1 cellular context compared by ENCODE assay signal in genomic region chr6:37353761-37354525, GRCh38.
A peak's percentile ranks its signal among the peaks of the same experiment; 100 is the strongest.
TF ChIP-seq lines count a peak whose summit lies in the region.

Gene RNF8 (plus strand): TSS chr6:37353983. CDS start chr6:37354165, 182 bp downstream.

TF ChIP-seq in K562, 482 proteins besides CTCF, POLR2A, EP300 and RAD21 (continued from another document and continues in another):
- TF ChIP-seq MBD1 (CRISPR knock-in tag; IDR thresholded peaks at IDR 0.05) (no peak), ESRRA (IDR thresholded peaks at IDR 0.05; ENCODE audit: borderline replicate concordance, low read depth) (0 out of 2 replicates have a peak, but pooled peaks have one; percentile 37), PHB (CRISPR knock-in tag; IDR thresholded peaks at IDR 0.05) (no peak), BRF1 (IDR thresholded peaks at IDR 0.05; ENCODE audit: borderline replicate concordance, extremely low read depth, insufficient read length) (no peak), IRF9 (tag; IDR thresholded peaks at IDR 0.05) (no peak), CBFA2T2 (conservative IDR thresholded peaks at IDR 0.05) (no peak), BMI1 (IDR thresholded peaks at IDR 0.05; ENCODE audit: low read length) (no peak), HDAC3 (IDR thresholded peaks at IDR 0.05; ENCODE audit: borderline replicate concordance, partially characterized antibody) (no peak), JUND (IDR thresholded peaks at IDR 0.05; ENCODE audit: borderline replicate concordance, low read depth, low read length) (peak; percentile 17; the same call in 1 of the 2 replicates), JUND (tag; IDR thresholded peaks at IDR 0.05; ENCODE audit: borderline replicate concordance, low read depth, low read length) (peak; percentile 30; the same call in 1 of the 3 replicates), RCOR1 (IDR thresholded peaks at IDR 0.05; ENCODE audit: borderline replicate concordance in 1 of 2, low read depth in 2 of 2, low read length in 2 of 2) (peak in 1 of 2 experiments; percentile 71; a peak in 2 of 4 replicates), E2F3 (CRISPR knock-in tag; IDR thresholded peaks at IDR 0.05) (no peak), ZNF41 (CRISPR knock-in tag; conservative IDR thresholded peaks at IDR 0.05) (no peak), GTF2F1 (IDR thresholded peaks at IDR 0.05; ENCODE audit: low read depth, low read length) (no peak), GATA2 (CRISPR knock-in tag; IDR thresholded peaks at IDR 0.05) (no peak), EP400 (IDR thresholded peaks at IDR 0.05) (no peak; the same call in 1 of the 2 replicates), ZNF146 (CRISPR knock-in tag; IDR thresholded peaks at IDR 0.05; ENCODE audit: unreplicated experiment) (no peak), ZNF263 (CRISPR knock-in tag; IDR thresholded peaks at IDR 0.05; ENCODE audit: borderline replicate concordance) (peak; percentile 100), FOXJ2 (tag; IDR thresholded peaks at IDR 0.05) (no peak), ARID3A (IDR thresholded peaks at IDR 0.05; ENCODE audit: borderline replicate concordance, low read depth, low read length) (peak; percentile 78; the same call in 1 of the 2 replicates), FOXP4 (CRISPR knock-in tag; IDR thresholded peaks at IDR 0.05; ENCODE audit: borderline replicate concordance) (0 out of 2 replicates have a peak, but pooled peaks have one; percentile 48), ZNF511 (CRISPR knock-in tag; IDR thresholded peaks at IDR 0.05) (no peak; the same call in 1 of the 2 replicates), SLC30A9 (CRISPR knock-in tag; IDR thresholded peaks at IDR 0.05) (no peak), BRF2 (IDR thresholded peaks at IDR 0.05; ENCODE audit: borderline replicate concordance, insufficient read depth, insufficient read length) (no peak), PRDM10 (IDR thresholded peaks at IDR 0.05; ENCODE audit: partially characterized antibody) (peak; percentile 81), JUNB (CRISPR knock-in tag; conservative IDR thresholded peaks at IDR 0.05) (no peak), SMARCC2 (IDR thresholded peaks at IDR 0.05; ENCODE audit: low read depth) (no peak), ELK1 (CRISPR knock-in tag; IDR thresholded peaks at IDR 0.05) (no peak), AFF1 (IDR thresholded peaks at IDR 0.05; ENCODE audit: low read depth in 1 of 2, partially characterized antibody in 2 of 2) (no peak), MTA2 (IDR thresholded peaks at IDR 0.05; ENCODE audit: low read depth) (no peak), MLLT1 (IDR thresholded peaks at IDR 0.05) (peak in 1 of 2 experiments; percentile 100; a peak in 2 of 4 replicates)
